Comparison of ENCODE assay signal across 31 cellular contexts in the genomic region with DNA sequence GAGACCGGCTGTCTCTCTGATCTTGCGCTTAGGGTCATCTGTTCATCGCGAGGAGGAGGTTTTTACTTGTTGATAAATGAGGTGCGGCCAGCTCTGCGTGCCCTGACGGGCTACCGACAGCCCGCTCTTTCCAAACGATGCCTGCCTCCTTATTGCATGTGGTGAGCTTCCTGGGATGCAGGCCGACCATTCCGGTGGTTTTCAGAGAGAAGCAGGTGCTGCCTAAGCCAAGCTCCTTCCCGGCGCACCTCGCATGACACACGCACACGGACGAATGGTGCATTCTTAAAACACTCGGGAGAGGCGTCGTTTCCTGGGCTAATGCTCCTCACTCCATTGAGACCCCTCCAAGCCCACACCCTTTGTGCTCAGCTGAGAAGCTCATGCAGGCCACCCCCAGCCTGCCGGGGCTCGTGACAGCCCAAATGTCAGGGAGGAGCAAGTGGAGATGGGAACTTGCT.
DNase-seq lines count a peak whose midpoint lies in the region; ATAC-seq, FAIRE-seq and TF ChIP-seq lines count a peak whose summit lies in the region.
"Had no signal": no experiment of that assay in that cellular context is flagged by ENCODE, and none has a peak within 500 bp of the region (broad histone marks: within the 10 kb centered on the region; RNA-seq: fewer than 3 reads in every experiment).

No MANE protein-coding gene starts in this region.

- POLR2A ChIA-PET in WTC11 (lab: Charles Lee): no interaction called here

- peak; percentile 76 for FAIRE-seq in G401.6 (lab: Jason Lieb, UNC)
- FAIRE-seq: endometrium, frontal cortex, pancreas had no signal

- H3K27me3 Mint-ChIP-seq in WTC11 (ENCODE audit: low read depth) (no peaks in the 10 kb centered on the region; the same call in 1 of the 2 replicates), HFFc6 (ENCODE audit: insufficient read depth) (peaks cover 1% of the 10 kb centered on the region; the same call in 1 of the 2 replicates)
- H3K27me3 Mint-ChIP-seq: activated CD4-positive, alpha-beta T cell treated with anti-CD3 and anti-CD28 coated beads, Interleukin-2, amount 10 ng/mL, durations not matched to agents 7 days and 5 days had no signal

- no peak for ATAC-seq in WTC11
- ATAC-seq in left lobe of liver: no peak
- ATAC-seq in GM19324 (IDR thresholded peaks at IDR 0.05; ENCODE audit: low FRiP score, unreplicated experiment): no peak
- ATAC-seq: activated T-helper 17 cell treated with anti-CD3 and anti-CD28 coated beads, Interleukin-2, amount 50 U/mL, for 72 hours; left cardiac atrium; naive thymus-derived CD4-positive, alpha-beta T cell; pancreas; right cardiac atrium had no signal

- TF ChIP-seq CTCF in WTC11 (IDR thresholded peaks at IDR 0.05) (no peak), HFFc6 (IDR thresholded peaks at IDR 0.05) (no peak)

- H3K4me1 Mint-ChIP-seq in WTC11: peaks cover 7% of the 10 kb centered on the region
- no peaks in the 10 kb centered on the region for H3K4me1 Mint-ChIP-seq in HFFc6 (ENCODE audit: low read depth)
- H3K4me1 Mint-ChIP-seq: activated CD4-positive, alpha-beta T cell treated with anti-CD3 and anti-CD28 coated beads, Interleukin-2, amount 10 ng/mL, durations not matched to agents 7 days and 5 days; activated T-helper 17 cell treated with anti-CD3 and anti-CD28 coated beads, Interleukin-2, amount 50 U/mL, for 72 hours; mesothelial cell of epicardium had no signal

- DNase-seq in WTC11 (ENCODE audit: low spot score) (peak; percentile 5), left lobe of liver (ENCODE audit: low spot score) (peak; percentile 21), retina (peak; percentile 61), SKM-1 treated with dmso at 0.1 percent for 144 hours (lab: John Stamatoyannopoulos, UW; ENCODE audit: unreplicated experiment) (no peak), HFFc6 (no peak), C1 segment of cervical spinal cord (lab: John Stamatoyannopoulos, UW) (no peak)
- DNase-seq: activated CD4-positive, alpha-beta T cell treated with anti-CD3 and anti-CD28 coated beads, Interleukin-2, amount 10 ng/mL, durations not matched to agents 7 days and 5 days; anterior cingulate cortex; Caco-2; DMS79; left cardiac atrium; naive thymus-derived CD4-positive, alpha-beta T cell; NCI-H1436 treated with DMSO at 0.1 percent for 48 hours; NCI-H446; PC-9; SHP77 treated with DMSO at 0.1 percent for 48 hours; stimulated activated CD4-positive, alpha-beta T cell treated with anti-CD3 and anti-CD28 coated beads, Interleukin-2, amount 100 ng/mL, for 48 hours; SW 1271; T-helper 9 cell; upper lobe of left lung; WERI-Rb-1 had no signal

- H3K4me3 Mint-ChIP-seq in WTC11: no peak overlapping the region
- no peak overlapping the region for H3K4me3 Mint-ChIP-seq in HFFc6
- H3K4me3 Mint-ChIP-seq: activated CD4-positive, alpha-beta T cell treated with anti-CD3 and anti-CD28 coated beads, Interleukin-2, amount 10 ng/mL, durations not matched to agents 7 days and 5 days; activated naive CD8-positive, alpha-beta T cell; activated T-helper 17 cell treated with anti-CD3 and anti-CD28 coated beads, Interleukin-2, amount 50 U/mL, for 72 hours; dendritic cell treated with granulocyte-macrophage colony-stimulating factor and Interleukin-4, amounts not matched to agents 40 ng/mL and 50 ng/mL, for 4 days; mesothelial cell of epicardium; naive thymus-derived CD4-positive, alpha-beta T cell had no signal

- H3K27ac Mint-ChIP-seq in WTC11 (no peak overlapping the region), HFFc6 (no peak overlapping the region)
- H3K27ac Mint-ChIP-seq: activated CD4-positive, alpha-beta T cell treated with anti-CD3 and anti-CD28 coated beads, Interleukin-2, amount 10 ng/mL, durations not matched to agents 7 days and 5 days; activated naive CD8-positive, alpha-beta T cell; activated T-helper 17 cell treated with anti-CD3 and anti-CD28 coated beads, Interleukin-2, amount 50 U/mL, for 72 hours; dendritic cell treated with granulocyte-macrophage colony-stimulating factor and Interleukin-4, amounts not matched to agents 40 ng/mL and 50 ng/mL, for 4 days; mesothelial cell of epicardium; naive thymus-derived CD4-positive, alpha-beta T cell had no signal

- H3K9me3 Mint-ChIP-seq in WTC11: no peaks in the 10 kb centered on the region
- H3K9me3 Mint-ChIP-seq in HFFc6: peaks cover 77% of the 10 kb centered on the region
- H3K9me3 Mint-ChIP-seq: activated CD4-positive, alpha-beta T cell treated with anti-CD3 and anti-CD28 coated beads, Interleukin-2, amount 10 ng/mL, durations not matched to agents 7 days and 5 days; activated T-helper 17 cell treated with anti-CD3 and anti-CD28 coated beads, Interleukin-2, amount 50 U/mL, for 72 hours; dendritic cell treated with granulocyte-macrophage colony-stimulating factor and Interleukin-4, amounts not matched to agents 40 ng/mL and 50 ng/mL, for 4 days; mesothelial cell of epicardium had no signal

- CTCF ChIA-PET in WTC11 (lab: Charles Lee): interaction anchor here (1.1 kb wide), 1 partner anchor 177 kb away, joined by 3 read pairs; no protein-coding TSS in a partner anchor

- H3K36me3 Mint-ChIP-seq in WTC11 (no peaks in the 10 kb centered on the region), HFFc6 (ENCODE audit: low read depth) (peaks cover 12% of the 10 kb centered on the region)
- H3K36me3 Mint-ChIP-seq: activated naive CD8-positive, alpha-beta T cell; mesothelial cell of epicardium; naive thymus-derived CD4-positive, alpha-beta T cell had no signal

TF ChIP-seq in WTC11, 78 proteins besides CTCF, POLR2A, EP300 and RAD21:
- no peak for TF ChIP-seq SP1 (CRISPR knock-in tag; conservative IDR thresholded peaks at IDR 0.05)
- TF ChIP-seq NR2C2 (CRISPR knock-in tag; IDR thresholded peaks at IDR 0.05): no peak
- no peak for TF ChIP-seq RORB (CRISPR knock-in tag; IDR thresholded peaks at IDR 0.05)
- TF ChIP-seq E2F4 (CRISPR knock-in tag; IDR thresholded peaks at IDR 0.05; ENCODE audit: borderline replicate concordance, low read depth): no peak
- no peak for TF ChIP-seq PREB (CRISPR knock-in tag; IDR thresholded peaks at IDR 0.05; ENCODE audit: borderline replicate concordance)
- TF ChIP-seq JUN (CRISPR knock-in tag; IDR thresholded peaks at IDR 0.05): no peak
- TF ChIP-seq, protein P1, sequence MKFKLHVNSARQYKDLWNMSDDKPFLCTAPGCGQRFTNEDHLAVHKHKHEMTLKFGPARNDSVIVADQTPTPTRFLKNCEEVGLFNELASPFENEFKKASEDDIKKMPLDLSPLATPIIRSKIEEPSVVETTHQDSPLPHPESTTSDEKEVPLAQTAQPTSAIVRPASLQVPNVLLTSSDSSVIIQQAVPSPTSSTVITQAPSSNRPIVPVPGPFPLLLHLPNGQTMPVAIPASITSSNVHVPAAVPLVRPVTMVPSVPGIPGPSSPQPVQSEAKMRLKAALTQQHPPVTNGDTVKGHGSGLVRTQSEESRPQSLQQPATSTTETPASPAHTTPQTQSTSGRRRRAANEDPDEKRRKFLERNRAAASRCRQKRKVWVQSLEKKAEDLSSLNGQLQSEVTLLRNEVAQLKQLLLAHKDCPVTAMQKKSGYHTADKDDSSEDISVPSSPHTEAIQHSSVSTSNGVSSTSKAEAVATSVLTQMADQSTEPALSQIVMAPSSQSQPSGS (CRISPR knock-in tag; IDR thresholded peaks at IDR 0.05; ENCODE audit: borderline replicate concordance, low read depth): no peak
- no peak for TF ChIP-seq TEAD4 (CRISPR knock-in tag; IDR thresholded peaks at IDR 0.05)
- TF ChIP-seq OVOL2 (CRISPR knock-in tag; IDR thresholded peaks at IDR 0.05; ENCODE audit: borderline replicate concordance): no peak
- TF ChIP-seq GRHL2 (CRISPR knock-in tag; IDR thresholded peaks at IDR 0.05; ENCODE audit: insufficient replicate concordance, severe bottlenecking): no peak
- no peak for TF ChIP-seq MXD4 (CRISPR knock-in tag; IDR thresholded peaks at IDR 0.05; ENCODE audit: borderline replicate concordance)

Comparison
In these comparisons a context has a peak if more than half of its experiments do, and no peak if none do; other contexts are left out.
1. DNase-seq: peak in WTC11 (single experiment), left lobe of liver (single experiment) and retina (single experiment); none in SKM-1 treated with dmso at 0.1 percent for 144 hours (single experiment), HFFc6 (single experiment) and C1 segment of cervical spinal cord (0 of 14).